9 cellular contexts compared by ENCODE assay signal in genomic region chr19:33796164-33797100, GRCh38. TPM values are rescaled to one million over a fixed set of nuclear protein-coding genes. Genes with fewer than 3 reads are reported as not detected.
DNase-seq lines count a peak whose midpoint lies in the region; ATAC-seq and TF ChIP-seq lines count a peak whose summit lies in the region.
"Had no signal": no experiment of that assay in that cellular context is flagged by ENCODE, and none has a peak within 500 bp of the region (broad histone marks: within the 10 kb centered on the region; RNA-seq: fewer than 3 reads in every experiment).

Gene KCTD15 (plus strand): TSS chr19:33796870. CDS start chr19:33800455, 3,585 bp downstream.

- ATAC-seq in left ventricle myocardium superior (peak; percentile 29), HG03095 (IDR thresholded peaks at IDR 0.05; ENCODE audit: unreplicated experiment) (no peak)

- peak within 1 kb of the TSS; percentile 94 for H3K27ac Mint-ChIP-seq in progenitor cell of endocrine pancreas

- H3K27me3 Mint-ChIP-seq in progenitor cell of endocrine pancreas: peaks cover 9% of the 10 kb centered on the region

- H3K4me1 Mint-ChIP-seq in progenitor cell of endocrine pancreas (ENCODE audit: low read depth): peaks cover 6% of the 10 kb centered on the region

- no peaks in the 10 kb centered on the region for H3K9me3 Mint-ChIP-seq in progenitor cell of endocrine pancreas (ENCODE audit: low read depth)

- H3K36me3 Mint-ChIP-seq in progenitor cell of endocrine pancreas (ENCODE audit: insufficient read depth): peaks cover 5% of the 10 kb centered on the region

- intact Hi-C loops in left ventricle myocardium superior (cut with micrococcal nuclease): no loop called here

- DNase-seq in NCI-H146 (lab: John Stamatoyannopoulos, UW): peak; percentile 24
- DNase-seq in NCI-H146 treated with DMSO at 0.1 percent for 48 hours (lab: John Stamatoyannopoulos, UW; ENCODE audit: unreplicated experiment): no peak
- peak; percentile 28 for DNase-seq in NCI-H510A treated with DMSO at 0.1 percent for 48 hours (lab: John Stamatoyannopoulos, UW)
- peak; percentile 56 for DNase-seq in amniotic epithelial cell (ENCODE audit: low read depth)
- peak; percentile 63 for DNase-seq in left ventricle myocardium superior
- peak; percentile 43 for DNase-seq in progenitor cell of endocrine pancreas (ENCODE audit: low spot score, unreplicated experiment)
- DNase-seq in GM13976 (ENCODE audit: low spot score): no peak
- DNase-seq: DND-41 had no signal

- peak within 1 kb of the TSS; percentile 88 for H3K4me3 Mint-ChIP-seq in progenitor cell of endocrine pancreas (ENCODE audit: low read depth)

- in situ Hi-C loops in GM13976 (cut with MboI; ENCODE audit: low sequenced_read_pairs, unreplicated experiment): no loop called here

- no peak for TF ChIP-seq CTCF in progenitor cell of endocrine pancreas (IDR thresholded peaks at IDR 0.05; ENCODE audit: unreplicated experiment)
- no peak for TF ChIP-seq CTCF in GM13976 (IDR thresholded peaks at IDR 0.05; ENCODE audit: borderline replicate concordance, control extremely low read depth, extremely low read depth, insufficient read depth, missing control alignments)

RNA-seq across cellular contexts. Expression of gene KCTD15, which starts in this region (rescaled TPM):
- total RNA-seq in left ventricle myocardium superior (9.6 TPM), progenitor cell of endocrine pancreas (61.3 TPM in 2 replicates)

Comparison
In these comparisons a context has a peak if more than half of its experiments do, and no peak if none do; other contexts are left out.
1. DNase-seq: peak in NCI-H146 (single experiment), NCI-H510A treated with DMSO at 0.1 percent for 48 hours (single experiment), amniotic epithelial cell (single experiment), left ventricle myocardium superior (single experiment) and progenitor cell of endocrine pancreas (single experiment); none in NCI-H146 treated with DMSO at 0.1 percent for 48 hours (single experiment) and GM13976 (single experiment).